8 cellular contexts compared by ENCODE assay signal in the genomic region with DNA sequence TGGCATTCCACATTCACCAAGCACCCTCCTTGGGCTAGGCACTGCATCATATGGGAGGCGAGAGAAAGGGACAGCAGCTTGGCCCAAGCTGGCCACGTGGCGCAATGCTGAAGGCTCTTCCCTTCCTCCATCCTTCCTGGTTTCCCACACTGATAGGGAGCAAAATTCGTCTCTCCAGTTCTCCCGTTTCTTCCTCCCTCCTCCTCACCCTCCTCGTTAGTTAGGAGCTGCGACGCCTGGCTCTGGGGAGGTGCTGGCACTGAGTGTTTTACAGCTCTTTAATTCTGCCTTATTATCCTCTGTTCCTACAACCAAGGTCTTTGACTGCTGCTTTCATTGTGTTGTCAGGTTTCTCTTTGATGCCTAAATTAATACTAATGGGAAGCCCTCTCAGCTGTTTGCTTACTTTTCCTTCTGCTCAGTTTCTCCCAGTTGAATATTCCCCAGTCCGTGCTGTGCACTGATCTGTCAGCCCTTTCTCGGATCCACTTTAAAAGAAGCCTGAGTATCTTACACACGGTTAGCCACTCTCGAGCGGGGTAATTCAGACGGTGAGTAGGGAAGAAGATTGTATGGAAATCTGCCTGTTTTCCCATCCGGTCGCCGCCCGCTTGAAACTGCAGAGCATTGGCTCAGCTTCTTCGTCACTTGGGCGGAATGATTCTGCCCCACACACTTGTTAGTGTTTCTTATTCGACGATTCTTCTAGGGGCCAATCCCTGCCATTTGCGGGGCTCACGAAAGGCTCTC. TPM values are rescaled to one million over a fixed set of nuclear protein-coding genes. Genes with fewer than 3 reads are reported as not detected.
DNase-seq lines count a peak whose midpoint lies in the region; ATAC-seq and TF ChIP-seq lines count a peak whose summit lies in the region.

No MANE protein-coding gene starts in this region.

- DNase-seq in NCI-H2227 treated with DMSO at 0.1 percent for 48 hours (lab: John Stamatoyannopoulos, UW) (peak; percentile 84), fibroblast of villous mesenchyme (ENCODE audit: low read depth) (peak; percentile 38), mucosa of descending colon (no peak), NCI-H187 treated with DMSO at 0.1 percent for 48 hours (lab: John Stamatoyannopoulos, UW) (no peak), NCI-H2029 treated with DMSO at 0.1 percent for 48 hours (lab: John Stamatoyannopoulos, UW) (no peak)
- no peak for DNase-seq in effector memory CD4-positive, alpha-beta T cell

- intact Hi-C loops in mucosa of descending colon (cut with DNase I, micrococcal nuclease) = no loop called here

- ATAC-seq in mucosa of descending colon (peak; percentile 46), GM19351 (IDR thresholded peaks at IDR 0.05; ENCODE audit: unreplicated experiment) (no peak)

- no peaks in the 10 kb centered on the region for H3K27me3 ChIP-seq in ACC112 (ENCODE audit: insufficient read depth, low read length)
- peaks cover 6% of the 10 kb centered on the region for H3K27me3 ChIP-seq in effector memory CD4-positive, alpha-beta T cell (replicated peaks; ENCODE audit: control insufficient read depth, insufficient read depth, low read length, poor library complexity, severe bottlenecking)

- H3K9me3 ChIP-seq in mucosa of descending colon = no peaks in the 10 kb centered on the region
- no peaks in the 10 kb centered on the region for H3K9me3 ChIP-seq in effector memory CD4-positive, alpha-beta T cell (ENCODE audit: control insufficient read depth, low read length)

- H3K27ac ChIP-seq in ACC112 (ENCODE audit: low read depth, low read length) = peak overlapping the region; percentile 52
- no peak overlapping the region for H3K27ac ChIP-seq in effector memory CD4-positive, alpha-beta T cell (ENCODE audit: insufficient read depth, low read length, poor library complexity, severe bottlenecking)

- no peaks in the 10 kb centered on the region for H3K79me2 ChIP-seq in ACC112 (ENCODE audit: control insufficient read depth, insufficient read depth, low read length, unreplicated experiment)

- H2AFZ ChIP-seq in ACC112 (ENCODE audit: low read length, unreplicated experiment) = peak overlapping the region; percentile 99

- H3K36me3 ChIP-seq in ACC112 (ENCODE audit: insufficient read depth, low read length) (no peaks in the 10 kb centered on the region), mucosa of descending colon (ENCODE audit: low read depth) (no peaks in the 10 kb centered on the region)
- no peaks in the 10 kb centered on the region for H3K36me3 ChIP-seq in effector memory CD4-positive, alpha-beta T cell (ENCODE audit: control insufficient read depth, insufficient read depth, low read length)

- H3K4me3 ChIP-seq in ACC112 (ENCODE audit: low read depth, low read length) (peak overlapping the region; percentile 83), fibroblast of villous mesenchyme (ENCODE audit: low read depth, low read length) (peak overlapping the region; percentile 46), mucosa of descending colon (no peak overlapping the region)
- H3K4me3 ChIP-seq in effector memory CD4-positive, alpha-beta T cell (ENCODE audit: insufficient read depth, low read depth, low read length, poor library complexity, severe bottlenecking) = no peak overlapping the region

- TF ChIP-seq CTCF in fibroblast of villous mesenchyme (IDR thresholded peaks at IDR 0.05; ENCODE audit: insufficient read depth, low read depth, low read length) (no peak), mucosa of descending colon (IDR thresholded peaks at IDR 0.05) (no peak)

- H3K4me1 ChIP-seq in ACC112 (ENCODE audit: control insufficient read depth, insufficient read depth, low read length, unreplicated experiment) (peaks cover 6% of the 10 kb centered on the region), mucosa of descending colon (ENCODE audit: low read depth) (no peaks in the 10 kb centered on the region)
- H3K4me1 ChIP-seq in effector memory CD4-positive, alpha-beta T cell (ENCODE audit: control insufficient read depth, insufficient read depth, low read length, poor library complexity, severe bottlenecking) = no peaks in the 10 kb centered on the region

RNA-seq across cellular contexts. Expression of gene SMYD2, which starts 56.2 kb away (rescaled TPM):
- total RNA-seq in fibroblast of villous mesenchyme = 40.3 and 48.8 TPM in 2 replicates
- 10 to 100 TPM; 15.9 to 23.4 (median 18.6) TPM for total RNA-seq in mucosa of descending colon

Comparison
In these comparisons a context has a peak if more than half of its experiments do, and no peak if none do; other contexts are left out.
1. H3K4me3 ChIP-seq: peak in ACC112 (single experiment) and fibroblast of villous mesenchyme (single experiment); none in mucosa of descending colon (single experiment) and effector memory CD4-positive, alpha-beta T cell (single experiment).
2. DNase-seq: peak in NCI-H2227 treated with DMSO at 0.1 percent for 48 hours (single experiment) and fibroblast of villous mesenchyme (single experiment); none in mucosa of descending colon (0 of 3), NCI-H187 treated with DMSO at 0.1 percent for 48 hours (single experiment), NCI-H2029 treated with DMSO at 0.1 percent for 48 hours (single experiment) and effector memory CD4-positive, alpha-beta T cell (0 of 3).